In genomic region chr22:19457828-19458428, GRCh38 we compare ENCODE assay signal across 32 cellular contexts.
"Had no signal": no experiment of that assay in that cellular context is flagged by ENCODE, and none has a peak within 500 bp of the region (broad histone marks: within the 10 kb centered on the region; RNA-seq: fewer than 3 reads in every experiment).

No MANE protein-coding gene starts in this region.

- H3K27me3 ChIP-seq: esophagus muscularis mucosa, foreskin keratinocyte, gastroesophageal sphincter, heart left ventricle, hepatocyte, right lobe of liver, testis, tibial artery, vagina had no signal

- H3K27ac ChIP-seq: coronary artery, esophagus muscularis mucosa, foreskin keratinocyte, gastroesophageal sphincter, heart left ventricle, hepatocyte, parathyroid adenoma, right lobe of liver, testis, tibial artery, vagina had no signal

- H3K9me3 ChIP-seq: esophagus muscularis mucosa, gastroesophageal sphincter, heart left ventricle, mucosa of descending colon, right lobe of liver, testis, tibial artery, vagina had no signal

- H3K4me1 ChIP-seq: esophagus muscularis mucosa, gastroesophageal sphincter, heart left ventricle, parathyroid adenoma, right lobe of liver, testis, tibial artery, vagina had no signal

- DNase-seq: dermis blood vessel endothelial cell; effector memory CD4-positive, alpha-beta T cell; foreskin keratinocyte; heart left ventricle; kidney; mucosa of descending colon; naive B cell; right lobe of liver; stimulated activated CD4-positive, alpha-beta T cell treated with anti-CD3 and anti-CD28 coated beads, Interleukin-12 subunit alpha, Interleukin-12 subunit beta, amount 100 ng/mL, for 4 hours; stimulated activated CD4-positive, alpha-beta T cell treated with anti-CD3 and anti-CD28 coated beads, Interleukin-1b, Interleukin-23, amount 100 ng/mL, for 48 hours; stimulated activated CD4-positive, alpha-beta T cell treated with anti-CD3 and anti-CD28 coated beads, Interleukin-4, amount 100 ng/mL, for 1 hour; stimulated activated CD8-positive, alpha-beta memory T cell treated with anti-CD3 and anti-CD28 coated beads, Interleukin-4, amount 100 ng/mL, for 48 hours; stimulated activated naive CD4-positive, alpha-beta T cell; substantia nigra; testis; tibial artery had no signal

- H3K27me3 Mint-ChIP-seq: memory B cell; naive B cell; natural killer cell treated with Interleukin-12 subunit alpha and Interleukin-12 subunit beta and Interleukin-15 and Interleukin-18, amount 100 ng/mL, for 72 hours; progenitor cell of endocrine pancreas; type B pancreatic cell had no signal

- ATAC-seq: foreskin keratinocyte; gastroesophageal sphincter; heart left ventricle; left lobe of liver; mucosa of descending colon; natural killer cell treated with Interleukin-12 subunit alpha and Interleukin-12 subunit beta and Interleukin-15 and Interleukin-18, amount 100 ng/mL, for 72 hours; right lobe of liver had no signal

- H3K9me3 Mint-ChIP-seq: memory B cell; mesothelial cell of epicardium; naive B cell; natural killer cell treated with Interleukin-12 subunit alpha and Interleukin-12 subunit beta and Interleukin-15 and Interleukin-18, amount 100 ng/mL, for 72 hours; neural crest cell; type B pancreatic cell had no signal

- FAIRE-seq: endothelial cell of umbilical vein, kidney had no signal

- H3K4me3 Mint-ChIP-seq: memory B cell; mesothelial cell of epicardium; naive B cell; natural killer cell treated with Interleukin-12 subunit alpha and Interleukin-12 subunit beta and Interleukin-15 and Interleukin-18, amount 100 ng/mL, for 72 hours; neural crest cell; type B pancreatic cell had no signal

- H3K4me3 ChIP-seq: coronary artery, esophagus muscularis mucosa, gastroesophageal sphincter, heart left ventricle, hepatocyte, lung, mucosa of descending colon, right lobe of liver, smooth muscle cell, testis, tibial artery, vagina had no signal

- H3K4me1 Mint-ChIP-seq: memory B cell, mesothelial cell of epicardium, neural crest cell had no signal

- H3K27ac Mint-ChIP-seq: memory B cell; mesothelial cell of epicardium; natural killer cell treated with Interleukin-12 subunit alpha and Interleukin-12 subunit beta and Interleukin-15 and Interleukin-18, amount 100 ng/mL, for 72 hours; progenitor cell of endocrine pancreas; type B pancreatic cell had no signal
